Comparison of ENCODE assay signal across 8 cellular contexts in genomic region chr19:4065430-4066175, GRCh38. TPM values are rescaled to one million over a fixed set of nuclear protein-coding genes. Genes with fewer than 3 reads are reported as not detected.
A peak's percentile ranks its signal among the peaks of the same experiment; 100 is the strongest.
DNase-seq lines count a peak whose midpoint lies in the region; ATAC-seq and TF ChIP-seq lines count a peak whose summit lies in the region.

No MANE protein-coding gene starts in this region.

- TF ChIP-seq POLR2A in breast epithelium (IDR thresholded peaks at IDR 0.05): no peak

- intact Hi-C loops in breast epithelium (cut with DNase I; ENCODE audit: low total_unique reads): no loop called here

- TF ChIP-seq CTCF in WI38 (IDR thresholded peaks at IDR 0.05; ENCODE audit: low read depth, low read length) (no peak), breast epithelium (IDR thresholded peaks at IDR 0.05) (no peak)

- peak; percentile 99 for DNase-seq in AG08395 (ENCODE audit: low spot score)
- DNase-seq in NCI-H2196 treated with DMSO at 0.1 percent for 48 hours (lab: John Stamatoyannopoulos, UW; ENCODE audit: unreplicated experiment): peak; percentile 93
- DNase-seq in breast epithelium (ENCODE audit: low spot score in 2 of 2): peak; percentile 95 to 97
- peak; percentile 88 for DNase-seq in inferior parietal cortex (ENCODE audit: extremely low spot score)
- DNase-seq in stimulated activated CD4-positive, alpha-beta T cell treated with anti-CD3 and anti-CD28 coated beads, Interleukin-12 subunit alpha, Interleukin-12 subunit beta, amount 100 ng/mL, for 48 hours (ENCODE audit: low read depth in 2 of 3, low spot score in 1 of 3): peak; percentile 92 to 95 (median 94)

- H3K4me1 ChIP-seq in breast epithelium: peaks cover 29 to 31% of the 10 kb centered on the region in 2 donors

- no peaks in the 10 kb centered on the region for H3K27me3 ChIP-seq in breast epithelium

- H3K9me3 ChIP-seq in breast epithelium: no peaks in the 10 kb centered on the region

- peak overlapping the region; percentile 97 to 100 for H3K27ac ChIP-seq in breast epithelium

- H3K36me3 ChIP-seq in breast epithelium: no peaks in the 10 kb centered on the region

- peak; percentile 79 for ATAC-seq in GM18909 (IDR thresholded peaks at IDR 0.05; ENCODE audit: poor library complexity, unreplicated experiment)
- ATAC-seq in HG03135 (IDR thresholded peaks at IDR 0.05; ENCODE audit: unreplicated experiment): peak; percentile 67

- peak overlapping the region; percentile 83 for H3K4me3 ChIP-seq in WI38 (ENCODE audit: low read depth, low read length)
- peak overlapping the region; percentile 83 to 100 (median 98) for H3K4me3 ChIP-seq in breast epithelium

RNA-seq across cellular contexts. Expression of gene ZBTB7A, which starts 1.1 kb away (rescaled TPM):
- total RNA-seq in breast epithelium: 10 to 100 TPM; 29.0 to 38.7 (median 29.8) TPM

RNA-seq across cellular contexts. Expression of gene PIAS4, which starts 58.1 kb away (rescaled TPM):
- 10 to 100 TPM in 2 of 3 donors, 1 to 10 TPM in 1; 9.4 to 17.0 (median 15.7) TPM for total RNA-seq in breast epithelium

RNA-seq across cellular contexts. Expression of gene MAP2K2, which starts 58.3 kb away (rescaled TPM):
- 10 to 100 TPM; 50.8 to 72.8 (median 64.5) TPM for total RNA-seq in breast epithelium

Comparison
In these comparisons a context has a peak if more than half of its experiments do, and no peak if none do; other contexts are left out.
1. Peak in every context shown above with its lines: DNase-seq, ATAC-seq, H3K4me3 ChIP-seq and H3K27ac ChIP-seq.